19 cellular contexts compared by ENCODE assay signal in the genomic region with DNA sequence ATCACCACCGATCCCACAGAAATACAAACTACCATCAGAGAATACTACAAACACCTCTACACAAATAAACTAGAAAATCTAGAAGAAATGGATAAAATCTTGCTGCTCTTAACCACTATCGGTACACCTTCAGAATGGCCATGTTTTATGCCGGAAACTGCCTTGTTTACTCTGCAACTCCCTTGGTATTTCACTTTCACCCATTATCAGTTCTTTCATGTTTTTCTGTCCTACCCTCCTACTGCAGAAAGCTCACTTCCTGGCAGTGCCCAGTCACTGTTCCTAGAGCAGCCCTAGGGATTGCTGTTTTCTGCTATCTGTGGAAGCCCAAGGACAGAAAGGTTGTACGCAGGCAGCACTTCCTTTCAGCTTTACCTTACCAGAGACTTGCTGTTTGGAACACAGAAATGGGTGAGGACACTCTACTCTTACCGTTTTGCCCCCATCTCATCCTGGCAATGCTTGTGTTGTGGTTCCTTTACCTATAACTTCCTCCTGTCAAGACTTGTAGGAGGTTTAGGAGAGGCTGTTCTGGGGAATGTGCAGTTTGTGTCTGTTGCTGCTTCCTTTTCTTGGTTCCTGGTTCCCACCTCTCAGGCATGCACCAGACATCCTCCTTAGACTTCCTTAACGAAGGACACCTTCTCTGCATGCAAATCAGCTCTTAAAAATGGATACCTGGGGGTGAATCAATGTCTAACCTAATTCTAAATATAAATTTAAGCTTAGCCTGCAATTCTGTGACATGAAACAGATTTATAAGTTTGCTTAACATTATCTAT.
DNase-seq lines count a peak whose midpoint lies in the region; ATAC-seq and TF ChIP-seq lines count a peak whose summit lies in the region.
"Had no signal": no experiment of that assay in that cellular context is flagged by ENCODE, and none has a peak within 500 bp of the region (broad histone marks: within the 10 kb centered on the region; RNA-seq: fewer than 3 reads in every experiment).

No MANE protein-coding gene starts in this region.

- H3K4me3 ChIP-seq in GM06990 (replicated peaks; ENCODE audit: low read depth, low read length), result peak overlapping the region; percentile 45
- no peak overlapping the region for H3K4me3 ChIP-seq in H7 (ENCODE audit: insufficient read depth, low read depth, low read length)
- H3K4me3 ChIP-seq: ascending aorta, MG63 had no signal

- intact Hi-C loops in activated B cell treated with CpG ODN at 0.5 μM for 24 hours (cut with micrococcal nuclease), result no loop called here

- no peak overlapping the region for H3K27ac Mint-ChIP-seq in activated B cell treated with CpG ODN at 0.5 μM for 24 hours
- H3K27ac Mint-ChIP-seq: activated CD4-positive, alpha-beta memory T cell treated with anti-CD3 and anti-CD28 coated beads for 36 hours; activated naive CD4-positive, alpha-beta T cell treated with anti-CD3 and anti-CD28 coated beads, Interleukin-2, amount 10 ng/mL, durations not matched to agents 7 days and 5 days; CD4-positive, CD25-positive, alpha-beta regulatory T cell; immature natural killer cell had no signal

- H3K36me3 ChIP-seq in GM06990 (ENCODE audit: control insufficient read depth, insufficient read depth, low read length) (no peaks in the 10 kb centered on the region), H7 (replicated peaks; ENCODE audit: control insufficient read depth, insufficient read depth, low read length) (no peaks in the 10 kb centered on the region)
- H3K36me3 ChIP-seq: ascending aorta, MG63 had no signal

- H3K4me1 Mint-ChIP-seq in activated B cell treated with CpG ODN at 0.5 μM for 24 hours, result peaks cover 9% of the 10 kb centered on the region
- H3K4me1 Mint-ChIP-seq: activated naive CD4-positive, alpha-beta T cell treated with anti-CD3 and anti-CD28 coated beads, Interleukin-2, amount 10 ng/mL, durations not matched to agents 7 days and 5 days; immature natural killer cell had no signal

- no peaks in the 10 kb centered on the region for H3K27me3 Mint-ChIP-seq in activated B cell treated with CpG ODN at 0.5 μM for 24 hours
- H3K27me3 Mint-ChIP-seq: activated CD4-positive, alpha-beta memory T cell treated with anti-CD3 and anti-CD28 coated beads for 36 hours; activated naive CD4-positive, alpha-beta T cell treated with anti-CD3 and anti-CD28 coated beads, Interleukin-2, amount 10 ng/mL, durations not matched to agents 7 days and 5 days; CD4-positive, CD25-positive, alpha-beta regulatory T cell had no signal

- H3K27me3 ChIP-seq in GM06990 (replicated peaks; ENCODE audit: control insufficient read depth, insufficient read depth, low read length) (no peaks in the 10 kb centered on the region), H7 (ENCODE audit: control insufficient read depth, insufficient read depth, low read length) (no peaks in the 10 kb centered on the region)
- H3K27me3 ChIP-seq: ascending aorta, MG63 had no signal

- TF ChIP-seq CTCF in GM06990 (IDR thresholded peaks at IDR 0.05; ENCODE audit: insufficient read depth, low read length, poor library complexity, severe bottlenecking), result no peak
- TF ChIP-seq CTCF in activated B cell treated with CpG ODN at 0.5 μM for 24 hours (IDR thresholded peaks at IDR 0.05), result no peak

- H3K36me3 Mint-ChIP-seq in activated B cell treated with CpG ODN at 0.5 μM for 24 hours (ENCODE audit: low read depth), result no peaks in the 10 kb centered on the region
- H3K36me3 Mint-ChIP-seq: activated CD4-positive, alpha-beta memory T cell treated with anti-CD3 and anti-CD28 coated beads for 36 hours; activated naive CD4-positive, alpha-beta T cell treated with anti-CD3 and anti-CD28 coated beads, Interleukin-2, amount 10 ng/mL, durations not matched to agents 7 days and 5 days; CD4-positive, CD25-positive, alpha-beta regulatory T cell; immature natural killer cell had no signal

- H3K9me3 Mint-ChIP-seq in activated B cell treated with CpG ODN at 0.5 μM for 24 hours, result no peaks in the 10 kb centered on the region

- DNase-seq in GM06990 (ENCODE audit: extremely low read depth, insufficient read length), result no peak
- DNase-seq in activated B cell treated with CpG ODN at 0.5 μM for 24 hours, result no peak
- no peak for DNase-seq in activated CD4-positive, alpha-beta T cell treated with anti-CD3 and anti-CD28 coated beads for 1 hour
- DNase-seq in NCI-H526 (lab: John Stamatoyannopoulos, UW), result no peak
- DNase-seq in H7, result no peak
- DNase-seq in NCI-H748 (lab: John Stamatoyannopoulos, UW; ENCODE audit: unreplicated experiment), result no peak
- DNase-seq: activated CD4-positive, alpha-beta memory T cell treated with anti-CD3 and anti-CD28 coated beads for 36 hours; activated naive CD4-positive, alpha-beta T cell treated with anti-CD3 and anti-CD28 coated beads, Interleukin-2, amount 10 ng/mL, durations not matched to agents 7 days and 5 days; CD4-positive, CD25-positive, alpha-beta regulatory T cell; head of caudate nucleus; immature natural killer cell; MG63; NK-92 treated with Interleukin-12 subunit alpha and Interleukin-12 subunit beta, amount 100 ng/mL, for 24 hours; nucleus accumbens; stimulated activated CD4-positive, alpha-beta T cell treated with anti-CD3 and anti-CD28 coated beads, Interleukin-12 subunit alpha, Interleukin-12 subunit beta, amount 100 ng/mL, for 4 hours had no signal

- ATAC-seq in GM21360 (IDR thresholded peaks at IDR 0.05; ENCODE audit: unreplicated experiment) (peak; percentile 87), HG03103 (IDR thresholded peaks at IDR 0.05; ENCODE audit: low read depth, unreplicated experiment) (peak; percentile 69), activated B cell treated with CpG ODN at 0.5 μM for 24 hours (ENCODE audit: low read depth) (no peak)
- ATAC-seq: HepG2 had no signal

- POLR2A ChIA-PET in activated B cell treated with CpG ODN at 0.5 μM for 24 hours (lab: Charles Lee), result no interaction called here

- CTCF ChIA-PET in activated B cell treated with CpG ODN at 0.5 μM for 24 hours (lab: Charles Lee), result no interaction called here

- H3K4me3 Mint-ChIP-seq in activated B cell treated with CpG ODN at 0.5 μM for 24 hours, result peak overlapping the region; percentile 30
- H3K4me3 Mint-ChIP-seq: activated CD4-positive, alpha-beta memory T cell treated with anti-CD3 and anti-CD28 coated beads for 36 hours; activated naive CD4-positive, alpha-beta T cell treated with anti-CD3 and anti-CD28 coated beads, Interleukin-2, amount 10 ng/mL, durations not matched to agents 7 days and 5 days; CD4-positive, CD25-positive, alpha-beta regulatory T cell; immature natural killer cell had no signal
